In genomic region chr1:226541631-226542622, GRCh38 we compare ENCODE assay signal across 14 cellular contexts. TPM values are rescaled to one million over a fixed set of nuclear protein-coding genes. Genes with fewer than 3 reads are reported as not detected.
A peak's percentile ranks its signal among the peaks of the same experiment; 100 is the strongest.
DNase-seq lines count a peak whose midpoint lies in the region; ATAC-seq, FAIRE-seq and TF ChIP-seq lines count a peak whose summit lies in the region.
"Had no signal": no experiment of that assay in that cellular context is flagged by ENCODE, and none has a peak within 500 bp of the region (broad histone marks: within the 10 kb centered on the region; RNA-seq: fewer than 3 reads in every experiment).

No MANE protein-coding gene starts in this region.

- TF ChIP-seq POLR2A in body of pancreas (IDR thresholded peaks at IDR 0.05) (no peak), HepG2 (IDR thresholded peaks at IDR 0.05; ENCODE audit: insufficient read depth in 1 of 2, low read depth in 2 of 2, low read length in 2 of 2) (no peak), transverse colon (IDR thresholded peaks at IDR 0.05) (no peak)

- WGBS in heart right ventricle, 2 donors, result 68 to 80% methylated on average over 14 of the region's 14 CpGs
- 80 to 88% methylated on average over 14 of the region's 14 CpGs for WGBS in body of pancreas, 2 donors
- 50% methylated on average over 14 of the region's 14 CpGs for WGBS in HepG2 (ENCODE audit: low lambda C conversion rate)
- 46 to 54% methylated on average over 6 to 14 of the region's 14 CpGs for WGBS in transverse colon (ENCODE audit: low coverage in 1 of 2), 2 donors

- POLR2A ChIA-PET in HepG2 (lab: Yijun Ruan, JAX), result interaction anchor here (1.6 kb wide), 1 partner anchor 15 kb away, joined by 4 read pairs; no protein-coding TSS in a partner anchor

- peak in 2 of 8 donors; percentile 24 to 40 for ATAC-seq in heart right ventricle
- no peak for ATAC-seq in Right ventricle myocardium inferior
- ATAC-seq in body of pancreas, result peak; percentile 41
- no peak for ATAC-seq in HepG2
- no peak for ATAC-seq in HG02852 (IDR thresholded peaks at IDR 0.05; ENCODE audit: unreplicated experiment)
- no peak for ATAC-seq in GM18870 (IDR thresholded peaks at IDR 0.05; ENCODE audit: unreplicated experiment)

- no peak overlapping the region for H2AFZ ChIP-seq in HepG2 (ENCODE audit: low read length)

- TF ChIP-seq EP300 in HepG2 (IDR thresholded peaks at IDR 0.05; ENCODE audit: low read depth in 2 of 2, low read length in 2 of 2) (no peak), HepG2 (CRISPR knock-in tag; IDR thresholded peaks at IDR 0.05; ENCODE audit: borderline replicate concordance) (no peak), transverse colon (IDR thresholded peaks at IDR 0.05; ENCODE audit: low read depth) (no peak)

- peak overlapping the region; percentile 77 for H3K4me2 ChIP-seq in HepG2 (ENCODE audit: low read depth, low read length)

- CTCF ChIA-PET in HepG2 (lab: Yijun Ruan, JAX; ENCODE audit: low intra/inter-chr PET ratio, low total read pairs), result no interaction called here

- no peak for FAIRE-seq in HepG2 (lab: Jason Lieb, UNC)
- FAIRE-seq: D721Med had no signal

- H3K27ac ChIP-seq in heart right ventricle (peak overlapping the region in 6 of 10 donors; percentile 32 to 72 (median 58)), body of pancreas (peak overlapping the region; percentile 20 to 70 (median 54)), HepG2 (ENCODE audit: extremely low read length, insufficient read depth, low read length) (peak overlapping the region; percentile 65), transverse colon (peak overlapping the region; percentile 22 to 67 (median 52))
- H3K27ac ChIP-seq: vagina had no signal

- H3K4me1 ChIP-seq in heart right ventricle (peaks cover 6 to 58% (median 29%) of the 10 kb centered on the region in 9 donors), body of pancreas (peaks cover 20% of the 10 kb centered on the region), HepG2 (ENCODE audit: insufficient read depth, low read length) (peaks cover 19% of the 10 kb centered on the region), transverse colon (peaks cover 0 to 21% (median 16%) of the 10 kb centered on the region in 4 donors)

- no peak overlapping the region for H3K4me3 ChIP-seq in heart right ventricle
- H3K4me3 ChIP-seq in body of pancreas, result no peak overlapping the region
- peak overlapping the region in 1 of 3 experiments; percentile 38; a peak in 1 of 6 replicates for H3K4me3 ChIP-seq in HepG2 (replicated peaks in 1 of 3; ENCODE audit: insufficient read depth in 1 of 3, low read depth in 2 of 3, low read length in 3 of 3)
- H3K4me3 ChIP-seq in transverse colon, result no peak overlapping the region
- H3K4me3 ChIP-seq: vagina had no signal

- no peaks in the 10 kb centered on the region for H3K9me3 ChIP-seq in heart right ventricle
- no peaks in the 10 kb centered on the region for H3K9me3 ChIP-seq in body of pancreas
- no peaks in the 10 kb centered on the region for H3K9me3 ChIP-seq in HepG2 (ENCODE audit: low read length)
- H3K9me3 ChIP-seq in transverse colon, result no peaks in the 10 kb centered on the region
- H3K9me3 ChIP-seq: vagina had no signal

- no peak overlapping the region for H3K9ac ChIP-seq in HepG2 (ENCODE audit: insufficient read depth, low read depth, low read length)

- no peaks in the 10 kb centered on the region for H4K20me1 ChIP-seq in HepG2 (ENCODE audit: insufficient read depth, low read length)

- no peak for TF ChIP-seq RAD21 in HepG2 (CRISPR knock-in tag; IDR thresholded peaks at IDR 0.05)

- H3K36me3 ChIP-seq in heart right ventricle, result no peaks in the 10 kb centered on the region
- H3K36me3 ChIP-seq in body of pancreas (replicated peaks in 1 of 2; ENCODE audit: insufficient read depth in 1 of 2, low read depth in 2 of 2), result no peaks in the 10 kb centered on the region
- H3K36me3 ChIP-seq in HepG2 (replicated peaks in 1 of 2; ENCODE audit: control insufficient read depth in 1 of 2, insufficient read depth in 2 of 2, low read length in 2 of 2), result no peaks in the 10 kb centered on the region
- H3K36me3 ChIP-seq in transverse colon, result no peaks in the 10 kb centered on the region
- H3K36me3 ChIP-seq: vagina had no signal

- no peak for TF ChIP-seq CTCF in heart right ventricle (IDR thresholded peaks at IDR 0.05)
- TF ChIP-seq CTCF in body of pancreas (IDR thresholded peaks at IDR 0.05), result no peak
- TF ChIP-seq CTCF in HepG2 (CRISPR knock-in tag; IDR thresholded peaks at IDR 0.05), result no peak
- TF ChIP-seq CTCF in transverse colon (IDR thresholded peaks at IDR 0.05), result no peak

- in situ Hi-C loops in HepG2 (cut with HindIII; ENCODE audit: extremely low pct_ligation_motif_present, low pct_unique_long_range_greater_than_20kb), result loop anchor here (10.0 kb wide), 2 partner anchors 57 to 117 kb away; no protein-coding TSS in a partner anchor
- in situ Hi-C loops in transverse colon (cut with MboI; ENCODE audit: low pct_ligation_motif_present in 1 of 4, low pct_unique_long_range_greater_than_20kb in 1 of 4, low sequenced_read_pairs in 3 of 4), result no loop called here

- intact Hi-C loops in heart right ventricle (cut with DNase I) (loop anchor here in 5 of 10 donors (10.0 kb wide), 2 partner anchors 117 to 283 kb away; no protein-coding TSS in a partner anchor), Right ventricle myocardium inferior (cut with DNase I) (loop anchor here (10.0 kb wide), 1 partner anchor 117 kb away; no protein-coding TSS in a partner anchor), body of pancreas (cut with DNase I) (no loop called here), HepG2 (cut with micrococcal nuclease; ENCODE audit: unreplicated experiment) (loop anchor here (10.0 kb wide), 1 partner anchor 117 kb away; no protein-coding TSS in a partner anchor), transverse colon (cut with DNase I; ENCODE audit: low total_unique reads) (no loop called here)

- H3K27me3 ChIP-seq in heart right ventricle, result peaks cover 0 to under 1% (median 0%) of the 10 kb centered on the region in 7 donors
- H3K27me3 ChIP-seq in body of pancreas, result no peaks in the 10 kb centered on the region
- peaks cover 0 to 12% of the 10 kb centered on the region in 2 experiments; a peak in 2 of 5 replicates for H3K27me3 ChIP-seq in HepG2 (ENCODE audit: control insufficient read depth in 1 of 2, insufficient read depth in 2 of 2, low read length in 2 of 2)
- H3K27me3 ChIP-seq in transverse colon, result no peaks in the 10 kb centered on the region
- H3K27me3 ChIP-seq: vagina had no signal

- DNase-seq in heart right ventricle, result peak; percentile 29 to 32
- DNase-seq in Right ventricle myocardium inferior (ENCODE audit: missing footprints), result no peak
- peak; percentile 68 to 84 (median 76) for DNase-seq in body of pancreas
- DNase-seq in HepG2 (ENCODE audit: low spot score), result no peak
- peak; percentile 61 for DNase-seq in transverse colon
- DNase-seq in activated CD4-positive, alpha-beta T cell treated with anti-CD3 and anti-CD28 coated beads for 1 hour, result no peak
- DNase-seq: activated CD4-positive, CD25-positive, alpha-beta regulatory T cell; activated naive CD4-positive, alpha-beta T cell treated with anti-CD3 and anti-CD28 coated beads, Interleukin-2, amount 50 U/mL, for 16 hours; NCI-H1436 treated with DMSO at 0.1 percent for 48 hours; stimulated activated CD4-positive, alpha-beta T cell treated with anti-CD3 and anti-CD28 coated beads, Interleukin-4, amount 100 ng/mL, for 1 hour had no signal

- no peaks in the 10 kb centered on the region for H3K79me2 ChIP-seq in HepG2 (ENCODE audit: insufficient read depth, low read length)

- BruUV-seq in HepG2 (replicated peaks; lab: Mats Ljungman, UMichigan), result no TSS peak

TF ChIP-seq in HepG2, 621 proteins besides CTCF, POLR2A, EP300 and RAD21 (continues in another document):
- TF ChIP-seq NR2F1 (CRISPR knock-in tag; IDR thresholded peaks at IDR 0.05) (no peak), GLMP (CRISPR knock-in tag; IDR thresholded peaks at IDR 0.05; ENCODE audit: borderline replicate concordance) (no peak)

RNA-seq across cellular contexts. Expression of gene STUM, which starts 6.6 kb away (rescaled TPM):
- total RNA-seq in heart right ventricle (1 to 10 TPM in 5 of 10 donors, under 1 TPM in 5; 0.36 to 2.8 (median 0.94) TPM), Right ventricle myocardium inferior (1.4 TPM), body of pancreas (1 to 10 TPM; 1.3 to 1.6 TPM), HepG2 (2016; rRNA removed; fragmentation: Illumina TruSeq; extraction: Trizol) (not detected in 2 replicates), transverse colon (1 to 10 TPM; 1.4 to 4.1 (median 3.3) TPM)
- polyA plus RNA-seq in heart right ventricle (1 to 10 TPM in 1 of 2 donors, under 1 TPM in 1; 0.48 to 1.2 TPM), HepG2 (2011; rRNA removed) (not detected in 2 replicates)
- not detected in 2 replicates for total RNA-seq in HepG2 (2016; cell fraction: cytosol; rRNA removed; fragmentation: Illumina TruSeq; extraction: Trizol; ENCODE audit: low read depth)
- total RNA-seq in HepG2 (2016; cell fraction: insoluble cytoplasmic fraction; rRNA removed; fragmentation: Illumina TruSeq; extraction: Trizol), result not detected in 2 replicates
- total RNA-seq in HepG2 (2016; cell fraction: membrane; rRNA removed; fragmentation: Illumina TruSeq; extraction: Trizol), result not detected in 2 replicates
- not detected in 2 replicates for total RNA-seq in HepG2 (2016; cell fraction: nucleus; rRNA removed; fragmentation: Illumina TruSeq; extraction: Trizol)
- not detected in 2 replicates for polyA plus RNA-seq in HepG2 (2011; cell fraction: cytosol; rRNA removed)
- polyA plus RNA-seq in HepG2 (2011; cell fraction: nucleus; rRNA removed), result 0.02 TPM in 2 replicates
- 0.01 TPM in 1 of 2 replicates, not detected in the other for polyA plus RNA-seq in HepG2 (2012)
- not detected in 2 replicates for polyA plus RNA-seq in HepG2 (2016; cell fraction: cytosol; fragmentation: Illumina TruSeq; extraction: Trizol; ENCODE audit: low read depth)
- not detected in 2 replicates for polyA plus RNA-seq in HepG2 (2016; cell fraction: insoluble cytoplasmic fraction; fragmentation: Illumina TruSeq; extraction: Trizol; ENCODE audit: low read depth)
- polyA plus RNA-seq in HepG2 (2016; cell fraction: membrane; fragmentation: Illumina TruSeq; extraction: Trizol; ENCODE audit: low read depth), result not detected in 2 replicates
- polyA plus RNA-seq in HepG2 (2016; cell fraction: nucleus; fragmentation: Illumina TruSeq; extraction: Trizol; ENCODE audit: insufficient read depth, low read depth), result not detected in 2 replicates
- polyA minus RNA-seq in HepG2 (2011; rRNA and poly(A)+ RNA removed; ENCODE audit: low replicate concordance), result not detected in 2 replicates
- polyA minus RNA-seq in HepG2 (2011; cell fraction: cytosol; rRNA and poly(A)+ RNA removed), result not detected in 2 replicates
- polyA minus RNA-seq in HepG2 (2011; cell fraction: nucleus; rRNA and poly(A)+ RNA removed), result 0.13 TPM in 1 of 2 replicates, not detected in the other

Comparison
In these comparisons a context has a peak if more than half of its experiments do, and no peak if none do; other contexts are left out.
1. DNase-seq: peak in heart right ventricle (2 of 2), body of pancreas (4 of 4) and transverse colon (single experiment); none in Right ventricle myocardium inferior (single experiment), HepG2 (single experiment) and activated CD4-positive, alpha-beta T cell treated with anti-CD3 and anti-CD28 coated beads for 1 hour (single experiment).
2. intact Hi-C loops: an anchor here in Right ventricle myocardium inferior (10.0 kb wide) and HepG2 (10.0 kb wide); none called in body of pancreas and transverse colon.
3. Peak in every context shown above with its lines, with median percentiles within 50 percentile points of each other: H3K27ac ChIP-seq.